In the genomic region with DNA sequence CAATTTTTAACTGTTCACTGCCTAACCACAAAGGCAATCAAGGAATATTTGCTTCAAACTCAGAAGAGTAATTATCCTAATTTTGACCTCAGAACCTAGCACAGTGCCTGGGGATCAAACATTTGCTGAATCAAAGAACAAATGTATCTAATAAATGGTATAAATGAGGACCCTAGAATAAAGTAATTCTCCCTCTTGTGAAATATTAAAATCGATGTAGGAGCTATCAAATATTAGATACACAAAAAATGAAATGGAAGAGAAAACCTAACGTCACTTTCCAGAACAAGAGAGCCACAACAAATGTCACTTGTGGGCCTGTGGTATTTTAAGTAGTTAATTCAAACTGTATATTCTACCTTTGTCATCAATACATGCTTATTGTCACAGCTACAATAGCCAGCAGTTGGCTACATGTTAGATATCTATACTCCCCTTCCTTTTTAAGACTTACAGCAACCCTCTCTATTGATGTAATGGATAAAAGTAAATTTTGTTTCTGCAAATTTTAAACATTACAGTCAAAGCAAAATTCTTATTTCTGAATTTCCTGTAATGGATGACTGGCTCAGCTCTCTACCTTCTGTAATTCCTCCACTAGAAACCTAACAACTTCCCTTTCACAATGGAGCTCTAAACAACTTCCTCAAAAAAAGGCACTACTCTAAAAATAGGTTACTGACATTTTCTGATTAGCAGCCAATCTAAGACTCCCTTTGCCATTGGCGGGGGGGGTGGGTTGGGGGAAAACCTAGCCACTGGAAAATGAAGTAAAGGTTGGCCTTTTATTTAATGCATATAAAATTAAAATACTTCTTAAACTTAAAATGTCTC, we compare ENCODE assay signal across 12 cellular contexts. TPM values are rescaled to one million over a fixed set of nuclear protein-coding genes. Genes with fewer than 3 reads are reported as not detected.
DNase-seq lines count a peak whose midpoint lies in the region; ATAC-seq and TF ChIP-seq lines count a peak whose summit lies in the region.
"Had no signal": no experiment of that assay in that cellular context is flagged by ENCODE, and none has a peak within 500 bp of the region (broad histone marks: within the 10 kb centered on the region; RNA-seq: fewer than 3 reads in every experiment).

No MANE protein-coding gene starts in this region.

- H3K9me2 ChIP-seq in Loucy (replicated peaks; ENCODE audit: low read depth, low read length): no peaks in the 10 kb centered on the region

- ATAC-seq in mucosa of descending colon (peak; percentile 41), GM19035 (IDR thresholded peaks at IDR 0.05; ENCODE audit: unreplicated experiment) (no peak)
- ATAC-seq: PC-3 had no signal

- H3K4me1 ChIP-seq in Loucy (ENCODE audit: insufficient read depth, low read length, poor library complexity, severe bottlenecking) (peaks cover 16% of the 10 kb centered on the region), ascending aorta (peaks cover 3 to 34% of the 10 kb centered on the region in 2 donors), mucosa of descending colon (ENCODE audit: low read depth) (peaks cover 37% of the 10 kb centered on the region)
- H3K4me1 ChIP-seq: parathyroid adenoma had no signal

- peak overlapping the region; percentile 20 to 41 for H3K27ac ChIP-seq in ascending aorta
- H3K27ac ChIP-seq: brain microvascular endothelial cell, KMS-11, parathyroid adenoma had no signal

- no peaks in the 10 kb centered on the region for H3K9me3 ChIP-seq in Loucy (ENCODE audit: insufficient read depth, low read depth, low read length)
- no peaks in the 10 kb centered on the region for H3K9me3 ChIP-seq in ascending aorta
- H3K9me3 ChIP-seq in mucosa of descending colon: no peaks in the 10 kb centered on the region

- DNase-seq in EH (ENCODE audit: low read depth) (peak; percentile 27), ascending aorta (ENCODE audit: low spot score in 2 of 2) (no peak), mucosa of descending colon (no peak), cerebellar cortex (ENCODE audit: low spot score) (no peak), NCI-H526 (lab: John Stamatoyannopoulos, UW) (no peak), HuH-7.5 (ENCODE audit: low spot score) (no peak)
- DNase-seq: brain microvascular endothelial cell, PC-3 had no signal

- no peak overlapping the region for H3K9ac ChIP-seq in Loucy (ENCODE audit: low read depth, low read length, poor library complexity, severe bottlenecking)
- H3K9ac ChIP-seq: KMS-11, parathyroid adenoma had no signal

- TF ChIP-seq CTCF in Loucy (conservative IDR thresholded peaks at IDR 0.05; ENCODE audit: low read length): no peak
- no peak for TF ChIP-seq CTCF in ascending aorta (IDR thresholded peaks at IDR 0.05)
- TF ChIP-seq CTCF in mucosa of descending colon (IDR thresholded peaks at IDR 0.05): no peak

- peaks cover 98% of the 10 kb centered on the region for H3K79me2 ChIP-seq in Loucy (ENCODE audit: insufficient read depth, low read length)

- no peaks in the 10 kb centered on the region; the same call in 1 of the 2 replicates for H3F3A ChIP-seq in Loucy (ENCODE audit: low read depth)

- H4K20me1 ChIP-seq in Loucy (ENCODE audit: insufficient read depth, low read length, poor library complexity, severe bottlenecking): peaks cover 94% of the 10 kb centered on the region

- peak overlapping the region; percentile 16 for H3K4me2 ChIP-seq in Loucy (ENCODE audit: low read depth, low read length, poor library complexity, severe bottlenecking)
- H3K4me2 ChIP-seq: KMS-11 had no signal

- no peak overlapping the region for H2AFZ ChIP-seq in Loucy (ENCODE audit: low read length)
- H2AFZ ChIP-seq: parathyroid adenoma had no signal

- no peak overlapping the region for H3K4me3 ChIP-seq in Loucy (ENCODE audit: low read length, poor library complexity, severe bottlenecking)
- no peak overlapping the region for H3K4me3 ChIP-seq in ascending aorta
- H3K4me3 ChIP-seq in mucosa of descending colon: no peak overlapping the region

- intact Hi-C loops in ascending aorta (cut with DNase I) (no loop called here), mucosa of descending colon (cut with DNase I, micrococcal nuclease) (no loop called here)

- H3K27me3 ChIP-seq in Loucy (ENCODE audit: insufficient read depth, low read length, poor library complexity, severe bottlenecking): no peaks in the 10 kb centered on the region
- H3K27me3 ChIP-seq in ascending aorta: no peaks in the 10 kb centered on the region
- H3K27me3 ChIP-seq: brain microvascular endothelial cell had no signal

- H3K36me3 ChIP-seq in Loucy (ENCODE audit: insufficient read depth, low read length): peaks cover 62% of the 10 kb centered on the region; the same call in 1 of the 2 replicates
- no peaks in the 10 kb centered on the region for H3K36me3 ChIP-seq in ascending aorta
- H3K36me3 ChIP-seq in mucosa of descending colon (ENCODE audit: low read depth): no peaks in the 10 kb centered on the region

RNA-seq across cellular contexts. Expression of a gene that starts 37.6 kb away (rescaled TPM):
- total RNA-seq in ascending aorta (52.3 TPM), mucosa of descending colon (100 to 1,000 TPM; 116 to 135 (median 127) TPM)
